ENCODE assay signal across 24 cellular contexts in the genomic region with DNA sequence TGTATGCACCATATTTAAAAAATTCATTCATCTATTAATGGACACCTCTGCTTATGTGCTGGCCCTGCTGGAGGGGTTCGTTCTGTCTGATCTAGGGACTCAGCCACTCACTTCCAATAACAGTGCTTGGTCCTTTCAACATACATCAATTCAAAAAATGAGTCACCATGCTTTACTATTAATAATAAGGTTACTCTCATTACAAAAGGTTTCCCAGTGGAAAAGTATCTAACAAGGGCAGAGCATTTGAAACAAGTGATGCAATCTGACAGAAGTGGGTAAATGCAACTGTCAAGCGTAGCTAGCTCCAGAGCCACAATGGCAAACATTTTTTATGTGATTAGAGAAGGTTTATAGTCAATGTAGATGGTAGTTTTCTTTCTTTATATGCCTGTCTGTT.
DNase-seq lines count a peak whose midpoint lies in the region; ATAC-seq, FAIRE-seq and TF ChIP-seq lines count a peak whose summit lies in the region.
"Had no signal": no experiment of that assay in that cellular context is flagged by ENCODE, and none has a peak within 500 bp of the region (broad histone marks: within the 10 kb centered on the region; RNA-seq: fewer than 3 reads in every experiment).

No MANE protein-coding gene starts in this region.

- H3K4me3 ChIP-seq in HepG2 (replicated peaks in 1 of 3; ENCODE audit: insufficient read depth in 1 of 3, low read depth in 2 of 3, low read length in 3 of 3): no peak overlapping the region
- H3K4me3 ChIP-seq in right lobe of liver: no peak overlapping the region
- H3K4me3 ChIP-seq in cardiac fibroblast (replicated peaks in 1 of 2; ENCODE audit: low read depth in 2 of 2, low read length in 2 of 2): no peak overlapping the region
- no peak overlapping the region for H3K4me3 ChIP-seq in fibroblast of the aortic adventitia (ENCODE audit: low read depth, low read length)
- no peak overlapping the region for H3K4me3 ChIP-seq in uterus

- intact Hi-C loops in HepG2 (cut with micrococcal nuclease; ENCODE audit: unreplicated experiment): no loop called here
- intact Hi-C loops in right lobe of liver (cut with DNase I): no loop called here
- intact Hi-C loops in uterus (cut with DNase I; ENCODE audit: low total_unique reads): no loop called here

- H3K36me3 Mint-ChIP-seq in activated T-cell treated with anti-CD3 and anti-CD28 coated beads, Interleukin-2, amount 50 U/mL, for 24 hours (ENCODE audit: low read depth): no peaks in the 10 kb centered on the region
- H3K36me3 Mint-ChIP-seq: CD4-positive, CD25-positive, alpha-beta regulatory T cell had no signal

- no peak overlapping the region for H3K9ac ChIP-seq in HepG2 (ENCODE audit: insufficient read depth, low read depth, low read length)

- DNase-seq in HepG2 (ENCODE audit: low spot score) (no peak), right lobe of liver (no peak), cardiac fibroblast (ENCODE audit: low read depth in 2 of 2) (peak; percentile 39 to 41), fibroblast of the aortic adventitia (ENCODE audit: low read depth) (peak; percentile 31), uterus (no peak)
- no peak for DNase-seq in central memory CD4-positive, alpha-beta T cell
- DNase-seq in activated T-cell treated with anti-CD3 and anti-CD28 coated beads, Interleukin-2, amount 50 U/mL, for 24 hours: no peak
- DNase-seq: 8988T; BE2C; CD4-positive, CD25-positive, alpha-beta regulatory T cell; COR-L47; DMS 273 treated with DMSO at 0.1 percent for 48 hours; DND-41; GF-D8; H7; NCI-H1092 treated with DMSO at 0.1 percent for 48 hours; NCI-H146; NCI-H2029 treated with DMSO at 0.1 percent for 48 hours; NK-92 treated with Interleukin-12 subunit alpha and Interleukin-12 subunit beta, amount 100 ng/mL, for 24 hours had no signal

- H3K9me3 Mint-ChIP-seq in activated T-cell treated with anti-CD3 and anti-CD28 coated beads, Interleukin-2, amount 50 U/mL, for 24 hours: no peaks in the 10 kb centered on the region

- no peaks in the 10 kb centered on the region for H3K9me3 ChIP-seq in HepG2 (ENCODE audit: low read length)
- H3K9me3 ChIP-seq in right lobe of liver: no peaks in the 10 kb centered on the region
- no peaks in the 10 kb centered on the region for H3K9me3 ChIP-seq in uterus

- H3K79me2 ChIP-seq in HepG2 (ENCODE audit: insufficient read depth, low read length): no peaks in the 10 kb centered on the region

- H3K4me1 ChIP-seq in HepG2 (ENCODE audit: insufficient read depth, low read length) (peaks cover 5% of the 10 kb centered on the region; the same call in 1 of the 2 replicates), right lobe of liver (no peaks in the 10 kb centered on the region), uterus (no peaks in the 10 kb centered on the region)

- TF ChIP-seq RAD21 in HepG2 (CRISPR knock-in tag; IDR thresholded peaks at IDR 0.05): no peak

- no peak for TF ChIP-seq POLR2A in HepG2 (IDR thresholded peaks at IDR 0.05; ENCODE audit: insufficient read depth in 1 of 2, low read depth in 2 of 2, low read length in 2 of 2)
- no peak for TF ChIP-seq POLR2A in right lobe of liver (IDR thresholded peaks at IDR 0.05)
- no peak for TF ChIP-seq POLR2A in uterus (IDR thresholded peaks at IDR 0.05)

- TF ChIP-seq CTCF in HepG2 (CRISPR knock-in tag; IDR thresholded peaks at IDR 0.05): no peak
- TF ChIP-seq CTCF in right lobe of liver (IDR thresholded peaks at IDR 0.05): no peak
- TF ChIP-seq CTCF in cardiac fibroblast (IDR thresholded peaks at IDR 0.05; ENCODE audit: low read depth, low read length): no peak
- TF ChIP-seq CTCF in fibroblast of the aortic adventitia (IDR thresholded peaks at IDR 0.05; ENCODE audit: insufficient read depth, low read length): no peak
- TF ChIP-seq CTCF in uterus (IDR thresholded peaks at IDR 0.05): no peak

- H3K36me3 ChIP-seq in HepG2 (replicated peaks in 1 of 2; ENCODE audit: control insufficient read depth in 1 of 2, insufficient read depth in 2 of 2, low read length in 2 of 2) (no peaks in the 10 kb centered on the region), right lobe of liver (no peaks in the 10 kb centered on the region), uterus (no peaks in the 10 kb centered on the region)
- H3K36me3 ChIP-seq: BE2C had no signal

- peaks cover 8% of the 10 kb centered on the region for H3K4me1 Mint-ChIP-seq in activated T-cell treated with anti-CD3 and anti-CD28 coated beads, Interleukin-2, amount 50 U/mL, for 24 hours (ENCODE audit: low read depth)
- H3K4me1 Mint-ChIP-seq: CD4-positive, CD25-positive, alpha-beta regulatory T cell had no signal

- H2AFZ ChIP-seq in HepG2 (ENCODE audit: low read length): no peak overlapping the region

- H3K27ac ChIP-seq in HepG2 (ENCODE audit: extremely low read length, insufficient read depth, low read length) (no peak overlapping the region), right lobe of liver (no peak overlapping the region), uterus (no peak overlapping the region)

- no peak overlapping the region for H3K27ac Mint-ChIP-seq in activated T-cell treated with anti-CD3 and anti-CD28 coated beads, Interleukin-2, amount 50 U/mL, for 24 hours
- H3K27ac Mint-ChIP-seq: CD4-positive, CD25-positive, alpha-beta regulatory T cell had no signal

- no peak overlapping the region for H3K4me2 ChIP-seq in HepG2 (ENCODE audit: low read depth, low read length)

- H3K4me3 Mint-ChIP-seq in activated T-cell treated with anti-CD3 and anti-CD28 coated beads, Interleukin-2, amount 50 U/mL, for 24 hours: no peak overlapping the region
- H3K4me3 Mint-ChIP-seq: CD4-positive, CD25-positive, alpha-beta regulatory T cell had no signal

- no TSS peak for BruUV-seq in HepG2 (replicated peaks; lab: Mats Ljungman, UMichigan)

- no peaks in the 10 kb centered on the region for H3K27me3 ChIP-seq in HepG2 (ENCODE audit: control insufficient read depth in 1 of 2, insufficient read depth in 2 of 2, low read length in 2 of 2)
- H3K27me3 ChIP-seq in right lobe of liver: no peaks in the 10 kb centered on the region
- H3K27me3 ChIP-seq in uterus: no peaks in the 10 kb centered on the region
- H3K27me3 ChIP-seq: BE2C had no signal

- CTCF ChIA-PET in HepG2 (lab: Yijun Ruan, JAX; ENCODE audit: low intra/inter-chr PET ratio, low total read pairs): no interaction called here

- FAIRE-seq in HepG2 (lab: Jason Lieb, UNC): no peak
- FAIRE-seq: GM19239, HTR-8/SVneo, RCC 7860 had no signal

- POLR2A ChIA-PET in HepG2 (lab: Yijun Ruan, JAX): no interaction called here

- in situ Hi-C loops in HepG2 (cut with HindIII; ENCODE audit: extremely low pct_ligation_motif_present, low pct_unique_long_range_greater_than_20kb): no loop called here

- H4K20me1 ChIP-seq in HepG2 (ENCODE audit: insufficient read depth, low read length): no peaks in the 10 kb centered on the region

- H3K27me3 Mint-ChIP-seq in activated T-cell treated with anti-CD3 and anti-CD28 coated beads, Interleukin-2, amount 50 U/mL, for 24 hours: no peaks in the 10 kb centered on the region
- H3K27me3 Mint-ChIP-seq: CD4-positive, CD25-positive, alpha-beta regulatory T cell had no signal

- TF ChIP-seq EP300 in HepG2 (IDR thresholded peaks at IDR 0.05; ENCODE audit: low read depth in 2 of 2, low read length in 2 of 2): no peak
- TF ChIP-seq EP300 in HepG2 (CRISPR knock-in tag; IDR thresholded peaks at IDR 0.05; ENCODE audit: borderline replicate concordance): no peak

- WGBS in HepG2 (ENCODE audit: low lambda C conversion rate): 56% methylated on average over 2 of the region's 2 CpGs
- 90% methylated on average over 2 of the region's 2 CpGs for WGBS in right lobe of liver (ENCODE audit: insufficient coverage, low coverage, low lambda C conversion rate, missing lambda C conversion rate)

- ATAC-seq in HepG2: no peak
- ATAC-seq in right lobe of liver: no peak
- ATAC-seq in HG02678 (IDR thresholded peaks at IDR 0.05; ENCODE audit: unreplicated experiment): no peak
- ATAC-seq: Right ventricle myocardium inferior had no signal

TF ChIP-seq in HepG2, 621 proteins besides CTCF, POLR2A, EP300 and RAD21:
- TF ChIP-seq CEBPB (IDR thresholded peaks at IDR 0.05; ENCODE audit: borderline replicate concordance, low read depth, low read length): 0 out of 2 replicates have a peak, but pooled peaks have one; percentile 3
- TF ChIP-seq, protein P1, sequence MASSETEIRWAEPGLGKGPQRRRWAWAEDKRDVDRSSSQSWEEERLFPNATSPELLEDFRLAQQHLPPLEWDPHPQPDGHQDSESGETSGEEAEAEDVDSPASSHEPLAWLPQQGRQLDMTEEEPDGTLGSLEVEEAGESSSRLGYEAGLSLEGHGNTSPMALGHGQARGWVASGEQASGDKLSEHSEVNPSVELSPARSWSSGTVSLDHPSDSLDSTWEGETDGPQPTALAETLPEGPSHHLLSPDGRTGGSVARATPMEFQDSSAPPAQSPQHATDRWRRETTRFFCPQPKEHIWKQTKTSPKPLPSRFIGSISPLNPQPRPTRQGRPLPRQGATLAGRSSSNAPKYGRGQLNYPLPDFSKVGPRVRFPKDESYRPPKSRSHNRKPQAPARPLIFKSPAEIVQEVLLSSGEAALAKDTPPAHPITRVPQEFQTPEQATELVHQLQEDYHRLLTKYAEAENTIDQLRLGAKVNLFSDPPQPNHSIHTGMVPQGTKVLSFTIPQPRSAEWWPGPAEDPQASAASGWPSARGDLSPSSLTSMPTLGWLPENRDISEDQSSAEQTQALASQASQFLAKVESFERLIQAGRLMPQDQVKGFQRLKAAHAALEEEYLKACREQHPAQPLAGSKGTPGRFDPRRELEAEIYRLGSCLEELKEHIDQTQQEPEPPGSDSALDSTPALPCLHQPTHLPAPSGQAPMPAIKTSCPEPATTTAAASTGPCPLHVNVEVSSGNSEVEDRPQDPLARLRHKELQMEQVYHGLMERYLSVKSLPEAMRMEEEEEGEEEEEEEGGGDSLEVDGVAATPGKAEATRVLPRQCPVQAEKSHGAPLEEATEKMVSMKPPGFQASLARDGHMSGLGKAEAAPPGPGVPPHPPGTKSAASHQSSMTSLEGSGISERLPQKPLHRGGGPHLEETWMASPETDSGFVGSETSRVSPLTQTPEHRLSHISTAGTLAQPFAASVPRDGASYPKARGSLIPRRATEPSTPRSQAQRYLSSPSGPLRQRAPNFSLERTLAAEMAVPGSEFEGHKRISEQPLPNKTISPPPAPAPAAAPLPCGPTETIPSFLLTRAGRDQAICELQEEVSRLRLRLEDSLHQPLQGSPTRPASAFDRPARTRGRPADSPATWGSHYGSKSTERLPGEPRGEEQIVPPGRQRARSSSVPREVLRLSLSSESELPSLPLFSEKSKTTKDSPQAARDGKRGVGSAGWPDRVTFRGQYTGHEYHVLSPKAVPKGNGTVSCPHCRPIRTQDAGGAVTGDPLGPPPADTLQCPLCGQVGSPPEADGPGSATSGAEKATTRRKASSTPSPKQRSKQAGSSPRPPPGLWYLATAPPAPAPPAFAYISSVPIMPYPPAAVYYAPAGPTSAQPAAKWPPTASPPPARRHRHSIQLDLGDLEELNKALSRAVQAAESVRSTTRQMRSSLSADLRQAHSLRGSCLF (CRISPR knock-in tag; IDR thresholded peaks at IDR 0.05; ENCODE audit: borderline replicate concordance): no peak

Comparison
In these comparisons a context has a peak if more than half of its experiments do, and no peak if none do; other contexts are left out.
1. DNase-seq: peak in cardiac fibroblast (2 of 2) and fibroblast of the aortic adventitia (single experiment); none in HepG2 (single experiment), right lobe of liver (0 of 3), central memory CD4-positive, alpha-beta T cell (single experiment), activated T-cell treated with anti-CD3 and anti-CD28 coated beads, Interleukin-2, amount 50 U/mL, for 24 hours (single experiment) and uterus (0 of 2).